ENCODE assay signal across 8 cellular contexts in the genomic region with DNA sequence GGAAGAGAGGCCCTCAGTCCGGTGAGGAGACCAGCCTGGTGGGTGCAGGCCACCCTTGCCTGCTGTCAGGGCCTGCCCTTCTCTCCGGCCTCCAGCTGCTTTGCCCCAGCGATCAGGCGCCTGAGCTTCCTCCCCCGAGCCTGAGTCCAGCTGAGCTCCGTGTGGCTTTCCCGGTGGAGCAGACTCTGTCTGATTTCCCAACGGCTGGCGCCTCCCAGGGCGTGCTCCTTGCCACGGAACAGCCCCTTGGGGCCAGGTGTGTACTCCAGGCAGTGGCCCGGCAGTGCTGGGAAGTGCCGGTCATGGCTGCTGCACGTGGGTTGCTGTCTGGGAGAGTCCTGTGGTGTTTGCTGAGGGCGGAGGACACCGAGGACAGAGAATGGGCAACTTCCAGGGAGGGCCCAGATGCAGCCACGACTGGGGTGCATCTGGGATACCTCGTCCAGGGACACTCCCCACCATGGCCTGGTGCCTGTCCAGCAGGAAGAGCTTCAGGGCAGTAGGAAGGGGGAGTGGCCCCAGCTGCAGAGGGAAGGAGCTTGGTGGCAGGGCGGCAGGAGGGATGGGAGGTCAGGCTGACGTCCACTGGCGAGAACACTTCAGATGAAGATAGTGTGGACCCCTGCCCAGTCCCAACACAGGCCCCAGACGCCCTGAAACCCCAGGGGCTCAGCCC. TPM values are rescaled to one million over a fixed set of nuclear protein-coding genes. Genes with fewer than 3 reads are reported as not detected.
A peak's percentile ranks its signal among the peaks of the same experiment; 100 is the strongest.
DNase-seq lines count a peak whose midpoint lies in the region; ATAC-seq and TF ChIP-seq lines count a peak whose summit lies in the region.

No MANE protein-coding gene starts in this region.

- DNase-seq in OCI-LY7 (ENCODE audit: low spot score), result no peak
- peak; percentile 50 for DNase-seq in retina
- no peak for DNase-seq in BE2C
- no peak for DNase-seq in NCI-H524 treated with DMSO at 0.1 percent for 48 hours (lab: John Stamatoyannopoulos, UW)
- DNase-seq in head of caudate nucleus, result no peak

- ATAC-seq in gastroesophageal sphincter (peak; percentile 14), HG03457 (IDR thresholded peaks at IDR 0.05; ENCODE audit: unreplicated experiment) (no peak)

- H3K4me1 ChIP-seq in OCI-LY7 (ENCODE audit: insufficient read depth, low read length, poor library complexity, severe bottlenecking) (peaks cover 35% of the 10 kb centered on the region), gastroesophageal sphincter (peaks cover 0 to 69% (median 39%) of the 10 kb centered on the region in 3 donors), BE2C (peaks cover 14% of the 10 kb centered on the region)

- TF ChIP-seq CTCF in C4-2B (conservative IDR thresholded peaks at IDR 0.05), result no peak
- TF ChIP-seq CTCF in OCI-LY7 (conservative IDR thresholded peaks at IDR 0.05; ENCODE audit: low read length), result no peak
- TF ChIP-seq CTCF in gastroesophageal sphincter (IDR thresholded peaks at IDR 0.05), result no peak
- TF ChIP-seq CTCF in BE2C (IDR thresholded peaks at IDR 0.05; ENCODE audit: low read depth, low read length), result no peak

- H3K36me3 ChIP-seq in OCI-LY7 (ENCODE audit: insufficient read depth, low read length) (no peaks in the 10 kb centered on the region), gastroesophageal sphincter (peaks cover 0 to 3% of the 10 kb centered on the region in 2 donors), BE2C (no peaks in the 10 kb centered on the region)

- no peak for TF ChIP-seq EP300 in gastroesophageal sphincter (IDR thresholded peaks at IDR 0.05)

- intact Hi-C loops in OCI-LY7 (cut with micrococcal nuclease; ENCODE audit: unreplicated experiment) (loop anchor here (2.0 to 5.0 kb wide), 4 partner anchors 19 to 425 kb away; no protein-coding TSS in a partner anchor), head of caudate nucleus (cut with DNase I) (no loop called here)

- H3K9me3 ChIP-seq in OCI-LY7 (ENCODE audit: low read length) (no peaks in the 10 kb centered on the region), gastroesophageal sphincter (no peaks in the 10 kb centered on the region), BE2C (no peaks in the 10 kb centered on the region)

- H3K79me2 ChIP-seq in OCI-LY7 (ENCODE audit: insufficient read depth, low read depth, low read length), result no peaks in the 10 kb centered on the region

- H3K27ac ChIP-seq in C4-2B (peak overlapping the region; percentile 12), OCI-LY7 (ENCODE audit: low read depth, low read length, poor library complexity, severe bottlenecking) (no peak overlapping the region), gastroesophageal sphincter (peak overlapping the region in 3 of 4 donors; percentile 61 to 76 (median 73))

- no CpG with 5 or more reads among the region's 22 CpGs for WGBS in gastroesophageal sphincter (ENCODE audit: low coverage in 1 of 2), 2 donors

- no peaks in the 10 kb centered on the region for H4K20me1 ChIP-seq in OCI-LY7 (ENCODE audit: insufficient read depth, low read length)

- no peaks in the 10 kb centered on the region for H3K9me2 ChIP-seq in OCI-LY7 (ENCODE audit: insufficient read depth, low read length)

- no peak overlapping the region for H2AFZ ChIP-seq in OCI-LY7 (ENCODE audit: low read length)

- no TSS peak for BruUV-seq in OCI-LY7 (replicated peaks; lab: Mats Ljungman, UMichigan)

- peak overlapping the region; percentile 61 for H3K4me2 ChIP-seq in OCI-LY7 (ENCODE audit: low read length)

- TF ChIP-seq POLR2A in gastroesophageal sphincter (IDR thresholded peaks at IDR 0.05), result no peak

- H3K4me3 ChIP-seq in OCI-LY7 (ENCODE audit: low read depth, low read length, poor library complexity, severe bottlenecking) (no peak overlapping the region), gastroesophageal sphincter (peak overlapping the region in 1 of 2 donors; percentile 4), BE2C (ENCODE audit: low read depth, low read length) (no peak overlapping the region)

- POLR2A ChIA-PET in OCI-LY7 (lab: Charles Lee), result interaction anchor here (1.0 kb wide), 1 partner anchor 18 kb away, joined by 3 read pairs; no protein-coding TSS in a partner anchor

- H3K27me3 ChIP-seq in gastroesophageal sphincter (peaks cover 35% of the 10 kb centered on the region), BE2C (peaks cover 20% of the 10 kb centered on the region)

- CTCF ChIA-PET in OCI-LY7 (lab: Charles Lee; ENCODE audit: unreplicated experiment), result interaction anchor here (0.6 kb wide), 1 partner anchor 49 kb away, joined by 3 read pairs; no protein-coding TSS in a partner anchor

RNA-seq across cellular contexts. Expression of gene METRNL, which starts 22.5 kb away (rescaled TPM):
- total RNA-seq in OCI-LY7 (2014; rRNA removed; shearing (Covaris generic)), result 16.9 and 18.8 TPM in 2 replicates
- total RNA-seq in OCI-LY7 (2022) (19.3 and 23.3 TPM in 2 replicates), gastroesophageal sphincter (10 to 100 TPM; 41.1 to 82.6 (median 66.3) TPM)
- polyA plus RNA-seq in BE2C (2012; ENCODE audit: insufficient read depth, insufficient read length, low read depth), result 25.8 TPM
